1 cellular context compared by ENCODE assay signal in genomic region chr5:151225071-151225470, GRCh38.
TF ChIP-seq lines count a peak whose summit lies in the region.

No MANE protein-coding gene starts in this region.

TF ChIP-seq in HCT116, 20 proteins besides CTCF, POLR2A, EP300 and RAD21:
- TF ChIP-seq REST (IDR thresholded peaks at IDR 0.05; ENCODE audit: low read depth): no peak
- no peak for TF ChIP-seq CBX3 (IDR thresholded peaks at IDR 0.05; ENCODE audit: low read depth)
